31 cellular contexts compared by ENCODE assay signal in the genomic region with DNA sequence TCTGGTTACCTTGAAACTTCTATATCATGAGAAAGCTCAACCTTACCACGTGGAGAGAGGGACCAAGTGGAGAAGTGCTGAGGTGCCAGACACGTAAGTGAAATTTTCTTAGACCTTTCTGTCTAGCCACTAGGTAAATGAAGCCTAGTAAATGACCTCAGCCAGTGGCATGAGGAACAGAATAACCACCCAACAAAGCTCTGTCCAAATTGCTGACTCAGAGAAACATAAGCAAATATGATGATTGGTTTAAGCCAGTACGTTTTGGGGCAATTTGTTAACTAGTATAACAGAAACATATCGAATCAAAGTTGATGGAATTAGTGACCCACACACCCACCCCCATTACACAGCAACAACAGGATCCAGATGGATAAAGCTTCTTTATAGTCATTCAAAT.
"Had no signal": no experiment of that assay in that cellular context is flagged by ENCODE, and none has a peak within 500 bp of the region (broad histone marks: within the 10 kb centered on the region; RNA-seq: fewer than 3 reads in every experiment).

No MANE protein-coding gene starts in this region.

- H3K9me3 ChIP-seq: body of pancreas, mucosa of descending colon had no signal

- H3K27me3 ChIP-seq: body of pancreas, cardiac muscle cell, dorsolateral prefrontal cortex, foreskin keratinocyte, heart left ventricle, upper lobe of left lung, vagina had no signal

- H3K36me3 ChIP-seq: cardiac muscle cell, heart left ventricle, lower lobe of right lung, upper lobe of left lung, vagina had no signal

- DNase-seq: activated CD4-positive, alpha-beta T cell treated with anti-CD3 and anti-CD28 coated beads, Interleukin-2, amount 50 U/mL, for 1 hour; activated CD8-positive, alpha-beta T cell treated with anti-CD3 and anti-CD28 coated beads for 36 hours; activated gamma-delta T cell treated with Interleukin-2 at 50 U/mL for 16 hours; activated naive CD8-positive, alpha-beta T cell treated with anti-CD3 and anti-CD28 coated beads, Interleukin-2, amount 50 U/mL, for 24 hours; activated T-cell treated with anti-CD3 and anti-CD28 coated beads, Interleukin-2, amount 50 U/mL, for 4 hours; amygdala; body of pancreas; cerebellar nuclear complex; dorsolateral prefrontal cortex; effector memory CD4-positive, alpha-beta T cell; foreskin keratinocyte; heart left ventricle; hypothalamus; immature natural killer cell; kidney; lower lobe of right lung; mucosa of descending colon; posterior cingulate gyrus; stimulated activated CD4-positive, alpha-beta T cell treated with anti-CD3 and anti-CD28 coated beads, Interleukin-12 subunit alpha, Interleukin-12 subunit beta, amount 100 ng/mL, for 4 hours; stimulated activated CD4-positive, alpha-beta T cell treated with anti-CD3 and anti-CD28 coated beads, Interleukin-4, amount 100 ng/mL, for 1 hour; T-helper 17 cell; T1000; upper lobe of left lung had no signal

- H3K4me3 ChIP-seq: body of pancreas, cardiac muscle cell, coronary artery, dorsolateral prefrontal cortex, heart left ventricle, lower lobe of right lung, mucosa of descending colon, skin epidermis, upper lobe of left lung, vagina had no signal

- H3K27ac ChIP-seq: body of pancreas, cardiac muscle cell, coronary artery, foreskin keratinocyte, heart left ventricle, lower lobe of right lung, skin epidermis, upper lobe of left lung, vagina had no signal

- ATAC-seq: activated CD8-positive, alpha-beta T cell treated with anti-CD3 and anti-CD28 coated beads for 36 hours; activated naive CD8-positive, alpha-beta T cell treated with anti-CD3 and anti-CD28 coated beads, Interleukin-2, amount 50 U/mL, for 24 hours; activated T-cell treated with anti-CD3 and anti-CD28 coated beads, Interleukin-2, amount 50 U/mL, for 4 hours; activated T-helper 17 cell treated with anti-CD3 and anti-CD28 coated beads, Interleukin-2, amount 50 U/mL, for 72 hours; body of pancreas; foreskin keratinocyte; heart left ventricle; left lobe of liver; lower lobe of right lung; mucosa of descending colon; natural killer cell treated with Interleukin-12 subunit alpha and Interleukin-12 subunit beta and Interleukin-15 and Interleukin-18, amount 100 ng/mL, for 72 hours; sciatic nerve; T-helper 17 cell had no signal

- H3K4me1 ChIP-seq: vagina had no signal
